ENCODE assay signal across 24 cellular contexts in the genomic region with DNA sequence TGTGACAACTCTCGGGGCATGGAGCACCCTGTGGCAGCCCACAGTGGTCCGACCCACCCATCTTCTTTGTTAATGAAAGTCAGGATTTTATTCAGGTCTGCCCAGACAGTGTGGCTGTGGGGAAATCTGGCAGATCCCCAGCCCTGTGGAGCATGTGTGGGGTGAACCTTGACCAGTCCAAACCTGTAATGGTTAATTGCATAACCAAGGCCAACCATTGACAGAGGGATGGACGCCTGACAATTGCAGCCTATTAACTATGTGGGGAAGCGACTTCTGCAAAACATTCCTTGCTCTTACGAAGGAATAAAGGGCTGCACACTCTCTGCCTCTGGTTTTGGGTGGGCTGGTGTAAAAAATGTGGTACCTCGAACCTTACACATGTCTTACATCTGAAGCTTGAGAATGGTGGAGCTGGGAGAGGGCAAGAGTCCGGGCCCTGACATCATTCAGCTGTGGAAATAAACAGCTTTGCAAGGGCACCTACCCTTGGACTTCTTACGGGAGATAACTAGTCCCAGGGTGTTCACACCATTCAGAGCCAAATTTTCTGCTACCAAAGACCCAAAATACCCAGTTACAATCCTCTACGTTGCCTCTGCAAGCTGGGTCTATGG.
"Had no signal": no experiment of that assay in that cellular context is flagged by ENCODE, and none has a peak within 500 bp of the region (broad histone marks: within the 10 kb centered on the region; RNA-seq: fewer than 3 reads in every experiment).

No MANE protein-coding gene starts in this region.

- H3K36me3 Mint-ChIP-seq: activated naive CD4-positive, alpha-beta T cell treated with anti-CD3 and anti-CD28 coated beads, Interleukin-2, amount 10 ng/mL, durations not matched to agents 7 days and 5 days; activated naive CD8-positive, alpha-beta T cell treated with anti-CD3 and anti-CD28 coated beads for 36 hours had no signal

- H3K4me2 ChIP-seq: SK-N-SH had no signal

- H3K36me3 ChIP-seq: brain microvascular endothelial cell, SJCRH30 had no signal

- H3K4me1 ChIP-seq: SJCRH30 had no signal

- H3K27ac ChIP-seq: brain microvascular endothelial cell, RWPE1, SJCRH30 had no signal

- H3K4me1 Mint-ChIP-seq: activated naive CD4-positive, alpha-beta T cell treated with anti-CD3 and anti-CD28 coated beads, Interleukin-2, amount 10 ng/mL, durations not matched to agents 7 days and 5 days; activated naive CD8-positive, alpha-beta T cell treated with anti-CD3 and anti-CD28 coated beads for 36 hours had no signal

- ATAC-seq: activated CD4-positive, CD25-positive, alpha-beta regulatory T cell treated with anti-CD3 and anti-CD28 coated beads, Interleukin-2, amount 50 U/mL, for 24 hours; activated CD8-positive, alpha-beta T cell treated with anti-CD3 and anti-CD28 coated beads for 36 hours; activated T-cell treated with anti-CD3 and anti-CD28 coated beads, Interleukin-2, amount 50 U/mL, for 72 hours; Panc1 had no signal

- H3K4me3 Mint-ChIP-seq: activated CD8-positive, alpha-beta T cell treated with anti-CD3 and anti-CD28 coated beads for 36 hours; activated naive CD4-positive, alpha-beta T cell treated with anti-CD3 and anti-CD28 coated beads, Interleukin-2, amount 10 ng/mL, durations not matched to agents 7 days and 5 days; activated naive CD8-positive, alpha-beta T cell treated with anti-CD3 and anti-CD28 coated beads for 36 hours; activated T-cell treated with anti-CD3 and anti-CD28 coated beads, Interleukin-2, amount 50 U/mL, for 72 hours had no signal

- H3K9ac ChIP-seq: SK-N-SH had no signal

- H3K9me3 Mint-ChIP-seq: activated CD8-positive, alpha-beta T cell treated with anti-CD3 and anti-CD28 coated beads for 36 hours; activated naive CD4-positive, alpha-beta T cell treated with anti-CD3 and anti-CD28 coated beads, Interleukin-2, amount 10 ng/mL, durations not matched to agents 7 days and 5 days; activated naive CD8-positive, alpha-beta T cell treated with anti-CD3 and anti-CD28 coated beads for 36 hours; activated T-cell treated with anti-CD3 and anti-CD28 coated beads, Interleukin-2, amount 50 U/mL, for 72 hours; activated T-helper 2 cell treated with anti-CD3 and anti-CD28 coated beads, Interferon-gamma antibody, Interleukin-2, Interleukin-4, amounts not matched to agents 10 μg/mL and 5 μg/mL and 100 μg/mL, durations not matched to agents 14 hours and 24 hours and 36 hours had no signal

- H3K27ac Mint-ChIP-seq: activated CD8-positive, alpha-beta T cell treated with anti-CD3 and anti-CD28 coated beads for 36 hours; activated naive CD4-positive, alpha-beta T cell treated with anti-CD3 and anti-CD28 coated beads, Interleukin-2, amount 10 ng/mL, durations not matched to agents 7 days and 5 days; activated naive CD8-positive, alpha-beta T cell treated with anti-CD3 and anti-CD28 coated beads for 36 hours; activated T-cell treated with anti-CD3 and anti-CD28 coated beads, Interleukin-2, amount 50 U/mL, for 72 hours; activated T-helper 2 cell treated with anti-CD3 and anti-CD28 coated beads, Interferon-gamma antibody, Interleukin-2, Interleukin-4, amounts not matched to agents 10 μg/mL and 5 μg/mL and 100 μg/mL, durations not matched to agents 14 hours and 24 hours and 36 hours had no signal

- H3K9me2 ChIP-seq: SK-N-SH had no signal

- H3K27me3 ChIP-seq: brain microvascular endothelial cell, SJCRH30 had no signal

- DNase-seq: activated CD4-positive, alpha-beta T cell treated with anti-CD3 and anti-CD28 coated beads for 4 hours; activated CD8-positive, alpha-beta memory T cell treated with anti-CD3 and anti-CD28 coated beads, Interleukin-2, amount 50 U/mL, for 4 hours; activated CD8-positive, alpha-beta T cell treated with anti-CD3 and anti-CD28 coated beads for 36 hours; activated gamma-delta T cell treated with Interleukin-2 at 50 U/mL for 16 hours; activated naive CD4-positive, alpha-beta T cell treated with anti-CD3 and anti-CD28 coated beads, Interleukin-2, amount 10 ng/mL, durations not matched to agents 7 days and 5 days; activated naive CD8-positive, alpha-beta T cell treated with anti-CD3 and anti-CD28 coated beads for 36 hours; activated T-cell treated with anti-CD3 and anti-CD28 coated beads, Interleukin-2, amount 50 U/mL, for 72 hours; brain microvascular endothelial cell; KG1; MV-4-11; NCI-H1417 treated with DMSO at 0.1 percent for 48 hours; NCI-H1694; NCI-H2029 treated with DMSO at 0.1 percent for 48 hours; NCI-H510A treated with DMSO at 0.1 percent for 48 hours; NK-92 treated with Interleukin-12 subunit alpha and Interleukin-12 subunit beta, amount 100 ng/mL, for 24 hours; OCI-M1; Right ventricle myocardium superior; SJCRH30; SK-N-SH; T-helper 1 cell had no signal

- H3K9me3 ChIP-seq: SJCRH30, SK-N-SH had no signal

- H3K4me3 ChIP-seq: SJCRH30 had no signal
